ENCODE assay signal across 28 cellular contexts in genomic region chr10:97926055-97926454, GRCh38.
"Had no signal": no experiment of that assay in that cellular context is flagged by ENCODE, and none has a peak within 500 bp of the region (broad histone marks: within the 10 kb centered on the region; RNA-seq: fewer than 3 reads in every experiment).

No MANE protein-coding gene starts in this region.

- DNase-seq: activated B cell treated with CpG ODN at 0.5 μM for 24 hours; activated CD4-positive, alpha-beta T cell treated with anti-CD3 and anti-CD28 coated beads for 48 hours; activated CD4-positive, alpha-beta T cell treated with anti-CD3 and anti-CD28 coated beads, Interleukin-2, amount 50 U/mL, for 1 hour; activated CD4-positive, alpha-beta T cell treated with anti-CD3 and anti-CD28 coated beads, Interleukin-2, amount 50 U/mL, for 48 hours; activated CD8-positive, alpha-beta memory T cell treated with anti-CD3 and anti-CD28 coated beads for 24 hours; activated CD8-positive, alpha-beta T cell treated with anti-CD3 and anti-CD28 coated beads for 36 hours; activated gamma-delta T cell; activated naive CD4-positive, alpha-beta T cell; activated naive CD4-positive, alpha-beta T cell treated with anti-CD3 and anti-CD28 coated beads, Interleukin-2, amount 10 ng/mL, durations not matched to agents 7 days and 5 days; activated naive CD8-positive, alpha-beta T cell treated with anti-CD3 and anti-CD28 coated beads, Interleukin-2, amount 10 ng/mL, durations not matched to agents 7 days and 5 days; activated T-cell treated with anti-CD3 and anti-CD28 coated beads, Interleukin-2, amount 50 U/mL, for 4 hours; central memory CD4-positive, alpha-beta T cell; cerebellar nuclear complex; effector memory CD4-positive, alpha-beta T cell; endodermal cell; foreskin fibroblast; head of caudate nucleus; T-helper 1 cell; T-helper 17 cell; T1000; WERI-Rb-1 had no signal

- H3K9me3 ChIP-seq: ascending aorta, breast epithelium had no signal

- H3K4me3 ChIP-seq: ascending aorta, breast epithelium, cardiac muscle cell, coronary artery, dorsolateral prefrontal cortex had no signal

- H3K4me1 ChIP-seq: ascending aorta had no signal

- ATAC-seq: activated CD4-positive, CD25-positive, alpha-beta regulatory T cell treated with anti-CD3 and anti-CD28 coated beads, Interleukin-2, amount 50 U/mL, for 24 hours; activated CD8-positive, alpha-beta T cell treated with anti-CD3 and anti-CD28 coated beads for 36 hours; activated T-cell treated with anti-CD3 and anti-CD28 coated beads, Interleukin-2, amount 50 U/mL, for 4 hours; esophagus mucosa; T-helper 17 cell had no signal

- H3K27ac ChIP-seq: ascending aorta, breast epithelium, cardiac muscle cell, coronary artery, dorsolateral prefrontal cortex, WERI-Rb-1 had no signal

- H3K36me3 ChIP-seq: ascending aorta, breast epithelium, cardiac muscle cell, WERI-Rb-1 had no signal

- H3K27me3 ChIP-seq: ascending aorta had no signal
